8 cellular contexts compared by ENCODE assay signal in genomic region chr1:162847839-162848453, GRCh38. TPM values are rescaled to one million over a fixed set of nuclear protein-coding genes. Genes with fewer than 3 reads are reported as not detected.
A peak's percentile ranks its signal among the peaks of the same experiment; 100 is the strongest.
DNase-seq lines count a peak whose midpoint lies in the region; ATAC-seq and TF ChIP-seq lines count a peak whose summit lies in the region.

No MANE protein-coding gene starts in this region.

- peak; percentile 90 for DNase-seq in DMS153 treated with DMSO at 0.1 percent for 48 hours (lab: John Stamatoyannopoulos, UW; ENCODE audit: unreplicated experiment)
- DNase-seq in HFFc6, result peak; percentile 57
- DNase-seq in NCI-H2196 treated with DMSO at 0.1 percent for 48 hours (lab: John Stamatoyannopoulos, UW; ENCODE audit: unreplicated experiment), result peak; percentile 26
- peak; percentile 86 for DNase-seq in WTC11 (ENCODE audit: low spot score)
- peak; percentile 70 for DNase-seq in cerebellar cortex (ENCODE audit: low spot score)
- peak; percentile 83 for DNase-seq in left kidney (ENCODE audit: low read depth, low spot score)
- peak; percentile 84 for DNase-seq in stimulated activated CD4-positive, alpha-beta T cell treated with anti-CD3 and anti-CD28 coated beads, Interleukin-4, amount 100 ng/mL, for 24 hours

- H3K27me3 Mint-ChIP-seq in HFFc6 (ENCODE audit: insufficient read depth) (peaks cover 8% of the 10 kb centered on the region), WTC11 (ENCODE audit: low read depth) (no peaks in the 10 kb centered on the region; the same call in 1 of the 2 replicates)

- H3K4me1 Mint-ChIP-seq in HFFc6 (ENCODE audit: low read depth) (peaks cover 32% of the 10 kb centered on the region), WTC11 (no peaks in the 10 kb centered on the region)

- no peaks in the 10 kb centered on the region for H3K9me3 Mint-ChIP-seq in HFFc6
- H3K9me3 Mint-ChIP-seq in WTC11, result peaks cover 8% of the 10 kb centered on the region

- TF ChIP-seq CTCF in HFFc6 (IDR thresholded peaks at IDR 0.05), result peak; percentile 100
- TF ChIP-seq CTCF in WTC11 (IDR thresholded peaks at IDR 0.05), result peak; percentile 80; the same call in 1 of the 2 replicates

- CTCF ChIA-PET in WTC11 (lab: Charles Lee), result interaction anchor here (0.7 to 2.2 kb wide), 11 partner anchors 13 to 474 kb away, joined by 3 to 13 read pairs (median 4); partner anchors contain the start of genes CCDC190, NUF2 and RGS4

- H3K4me3 Mint-ChIP-seq in HFFc6, result no peak overlapping the region
- no peak overlapping the region for H3K4me3 Mint-ChIP-seq in WTC11

- no peaks in the 10 kb centered on the region for H3K36me3 Mint-ChIP-seq in HFFc6 (ENCODE audit: low read depth)
- no peaks in the 10 kb centered on the region for H3K36me3 Mint-ChIP-seq in WTC11

- H3K27ac Mint-ChIP-seq in HFFc6, result no peak overlapping the region
- no peak overlapping the region for H3K27ac Mint-ChIP-seq in WTC11

- POLR2A ChIA-PET in WTC11 (lab: Charles Lee), result no interaction called here

- peak; percentile 47 for ATAC-seq in WTC11
- ATAC-seq in HG03108 (IDR thresholded peaks at IDR 0.05; ENCODE audit: unreplicated experiment), result no peak

TF ChIP-seq in WTC11, 78 proteins besides CTCF, POLR2A, EP300 and RAD21 (continues in another document):
- TF ChIP-seq HMGXB4 (CRISPR knock-in tag; IDR thresholded peaks at IDR 0.05) (no peak), PRDM15 (CRISPR knock-in tag; IDR thresholded peaks at IDR 0.05) (no peak), HMGA2 (CRISPR knock-in tag; IDR thresholded peaks at IDR 0.05) (no peak), ATF2 (CRISPR knock-in tag; IDR thresholded peaks at IDR 0.05; ENCODE audit: borderline replicate concordance, low read depth) (no peak), NFATC4 (CRISPR knock-in tag; IDR thresholded peaks at IDR 0.05) (no peak), NFE2L1 (CRISPR knock-in tag; IDR thresholded peaks at IDR 0.05) (no peak), ZNF281 (CRISPR knock-in tag; IDR thresholded peaks at IDR 0.05) (no peak), USF2 (CRISPR knock-in tag; IDR thresholded peaks at IDR 0.05) (no peak), AFF4 (CRISPR knock-in tag; IDR thresholded peaks at IDR 0.05; ENCODE audit: borderline replicate concordance) (no peak)

RNA-seq across cellular contexts. Expression of gene CCDC190, which starts 13.0 kb away (rescaled TPM):
- under 1 TPM in 3 of 6 experiments, not detected in 3; 0.07 to 0.21 (median 0.14) TPM for total RNA-seq in HFFc6 (2021; fragmentation: NEBNext Ultra II Directional; extraction: Animal tissue kit (Norgen Biotek cat#: 25700))
- not detected in 3 replicates for total RNA-seq in WTC11 (2021)

RNA-seq across cellular contexts. Expression of gene HSD17B7, which starts 57.4 kb away (rescaled TPM):
- 1 to 10 TPM; 3.1 to 6.2 (median 4.4) TPM for total RNA-seq in HFFc6 (2021; fragmentation: NEBNext Ultra II Directional; extraction: Animal tissue kit (Norgen Biotek cat#: 25700))
- 25.0 to 32.9 TPM (median 30.6 TPM) in 3 replicates for total RNA-seq in WTC11 (2021)

Comparison
In these comparisons a context has a peak if more than half of its experiments do, and no peak if none do; other contexts are left out.
1. DNase-seq: peak in every context shown above with its lines; median percentile 90 in DMS153 treated with DMSO at 0.1 percent for 48 hours; 86 in WTC11; 84 in stimulated activated CD4-positive, alpha-beta T cell treated with anti-CD3 and anti-CD28 coated beads, Interleukin-4, amount 100 ng/mL, for 24 hours; 83 in left kidney; 70 in cerebellar cortex; 57 in HFFc6; 26 in NCI-H2196 treated with DMSO at 0.1 percent for 48 hours.